ENCODE assay signal across 14 cellular contexts in genomic region chr11:96124155-96124554, GRCh38.
DNase-seq lines count a peak whose midpoint lies in the region; ATAC-seq lines count a peak whose summit lies in the region.
"Had no signal": no experiment of that assay in that cellular context is flagged by ENCODE, and none has a peak within 500 bp of the region (broad histone marks: within the 10 kb centered on the region; RNA-seq: fewer than 3 reads in every experiment).

No MANE protein-coding gene starts in this region.

- no peak for ATAC-seq in stimulated activated naive CD8-positive, alpha-beta T cell treated with anti-CD3 and anti-CD28 coated beads, Interleukin-15, Interleukin-2, amounts not matched to agents 100 U/mL and 50 U/mL, for 24 hours
- peak; percentile 34 for ATAC-seq in activated CD8-positive, alpha-beta T cell treated with anti-CD3 and anti-CD28 coated beads, Interleukin-2, amount 10 ng/mL, durations not matched to agents 7 days and 5 days
- ATAC-seq in effector memory CD8-positive, alpha-beta T cell (replicated peaks) = peak; percentile 63
- no peak for ATAC-seq in GM18868 (IDR thresholded peaks at IDR 0.05; ENCODE audit: unreplicated experiment)
- ATAC-seq: GM12878, Panc1 had no signal

- POLR2A ChIA-PET in activated CD8-positive, alpha-beta T cell treated with anti-CD3 and anti-CD28 coated beads, Interleukin-2, amount 10 ng/mL, durations not matched to agents 7 days and 5 days (lab: Charles Lee) = no interaction called here

- peaks cover 44% of the 10 kb centered on the region for H3K36me3 Mint-ChIP-seq in stimulated activated naive CD8-positive, alpha-beta T cell treated with anti-CD3 and anti-CD28 coated beads, Interleukin-15, Interleukin-2, amounts not matched to agents 100 ng/mL and 50 ng/mL, for 24 hours (ENCODE audit: low read depth)
- H3K36me3 Mint-ChIP-seq in activated CD8-positive, alpha-beta T cell treated with anti-CD3 and anti-CD28 coated beads, Interleukin-2, amount 10 ng/mL, durations not matched to agents 7 days and 5 days (ENCODE audit: low read depth) = peaks cover 8% of the 10 kb centered on the region
- peaks cover 7% of the 10 kb centered on the region for H3K36me3 Mint-ChIP-seq in effector memory CD8-positive, alpha-beta T cell (ENCODE audit: insufficient read depth)

- no peaks in the 10 kb centered on the region for H3K27me3 Mint-ChIP-seq in stimulated activated naive CD8-positive, alpha-beta T cell treated with anti-CD3 and anti-CD28 coated beads, Interleukin-15, Interleukin-2, amounts not matched to agents 100 ng/mL and 50 ng/mL, for 24 hours
- no peaks in the 10 kb centered on the region for H3K27me3 Mint-ChIP-seq in activated CD8-positive, alpha-beta T cell treated with anti-CD3 and anti-CD28 coated beads, Interleukin-2, amount 10 ng/mL, durations not matched to agents 7 days and 5 days (ENCODE audit: low read depth)
- no peaks in the 10 kb centered on the region for H3K27me3 Mint-ChIP-seq in effector memory CD8-positive, alpha-beta T cell

- no peak for DNase-seq in stimulated activated naive CD8-positive, alpha-beta T cell treated with anti-CD3 and anti-CD28 coated beads, Interleukin-15, Interleukin-2, amounts not matched to agents 100 U/mL and 50 U/mL, for 24 hours
- no peak for DNase-seq in activated CD8-positive, alpha-beta T cell treated with anti-CD3 and anti-CD28 coated beads, Interleukin-2, amount 10 ng/mL, durations not matched to agents 7 days and 5 days
- DNase-seq in effector memory CD8-positive, alpha-beta T cell = peak in 1 of 3 experiments; percentile 6
- DNase-seq in effector CD4-positive, alpha-beta T cell = no peak
- no peak for DNase-seq in ACHN
- DNase-seq: DMS79 treated with DMSO at 0.1 percent for 48 hours, GOT3, NCI-H1436, NCI-H2029 treated with DMSO at 0.1 percent for 48 hours, NCI-H510A treated with DMSO at 0.1 percent for 48 hours had no signal

- peak overlapping the region; percentile 5 for H3K27ac Mint-ChIP-seq in stimulated activated naive CD8-positive, alpha-beta T cell treated with anti-CD3 and anti-CD28 coated beads, Interleukin-15, Interleukin-2, amounts not matched to agents 100 ng/mL and 50 ng/mL, for 24 hours
- no peak overlapping the region for H3K27ac Mint-ChIP-seq in activated CD8-positive, alpha-beta T cell treated with anti-CD3 and anti-CD28 coated beads, Interleukin-2, amount 10 ng/mL, durations not matched to agents 7 days and 5 days
- H3K27ac Mint-ChIP-seq in effector memory CD8-positive, alpha-beta T cell = peak overlapping the region; percentile 2 to 75

- peaks cover 67% of the 10 kb centered on the region for H3K4me1 Mint-ChIP-seq in stimulated activated naive CD8-positive, alpha-beta T cell treated with anti-CD3 and anti-CD28 coated beads, Interleukin-15, Interleukin-2, amounts not matched to agents 100 ng/mL and 50 ng/mL, for 24 hours (ENCODE audit: low read depth)
- peaks cover 28% of the 10 kb centered on the region for H3K4me1 Mint-ChIP-seq in activated CD8-positive, alpha-beta T cell treated with anti-CD3 and anti-CD28 coated beads, Interleukin-2, amount 10 ng/mL, durations not matched to agents 7 days and 5 days (ENCODE audit: low read depth)
- H3K4me1 Mint-ChIP-seq in effector memory CD8-positive, alpha-beta T cell (ENCODE audit: low read depth in 2 of 2) = peaks cover 12 to 23% of the 10 kb centered on the region in 2 donors

- H3K4me3 Mint-ChIP-seq in stimulated activated naive CD8-positive, alpha-beta T cell treated with anti-CD3 and anti-CD28 coated beads, Interleukin-15, Interleukin-2, amounts not matched to agents 100 ng/mL and 50 ng/mL, for 24 hours = no peak overlapping the region
- no peak overlapping the region for H3K4me3 Mint-ChIP-seq in activated CD8-positive, alpha-beta T cell treated with anti-CD3 and anti-CD28 coated beads, Interleukin-2, amount 10 ng/mL, durations not matched to agents 7 days and 5 days
- H3K4me3 Mint-ChIP-seq in effector memory CD8-positive, alpha-beta T cell = no peak overlapping the region

- CTCF ChIA-PET in activated CD8-positive, alpha-beta T cell treated with anti-CD3 and anti-CD28 coated beads, Interleukin-2, amount 10 ng/mL, durations not matched to agents 7 days and 5 days (lab: Charles Lee) = interaction anchor here (0.8 kb wide), 1 partner anchor 115 kb away, joined by 3 read pairs; no protein-coding TSS in a partner anchor

- in situ Hi-C loops in ACHN (cut with HindIII; ENCODE audit: low pct_ligation_motif_present, low pct_unique_long_range_greater_than_20kb, low sequenced_read_pairs) = no loop called here

- H3K9me3 Mint-ChIP-seq in stimulated activated naive CD8-positive, alpha-beta T cell treated with anti-CD3 and anti-CD28 coated beads, Interleukin-15, Interleukin-2, amounts not matched to agents 100 ng/mL and 50 ng/mL, for 24 hours = no peaks in the 10 kb centered on the region
- H3K9me3 Mint-ChIP-seq in activated CD8-positive, alpha-beta T cell treated with anti-CD3 and anti-CD28 coated beads, Interleukin-2, amount 10 ng/mL, durations not matched to agents 7 days and 5 days (ENCODE audit: insufficient read depth) = no peaks in the 10 kb centered on the region
- H3K9me3 Mint-ChIP-seq in effector memory CD8-positive, alpha-beta T cell = no peaks in the 10 kb centered on the region

Comparison
In these comparisons a context has a peak if more than half of its experiments do, and no peak if none do; other contexts are left out.
1. ATAC-seq: peak in activated CD8-positive, alpha-beta T cell treated with anti-CD3 and anti-CD28 coated beads, Interleukin-2, amount 10 ng/mL, durations not matched to agents 7 days and 5 days (single experiment) and effector memory CD8-positive, alpha-beta T cell (single experiment); none in stimulated activated naive CD8-positive, alpha-beta T cell treated with anti-CD3 and anti-CD28 coated beads, Interleukin-15, Interleukin-2, amounts not matched to agents 100 U/mL and 50 U/mL, for 24 hours (single experiment) and GM18868 (single experiment).